ENCODE assay signal across 9 cellular contexts in genomic region chr9:78234810-78235209, GRCh38. TPM values are rescaled to one million over a fixed set of nuclear protein-coding genes. Genes with fewer than 3 reads are reported as not detected.
DNase-seq lines count a peak whose midpoint lies in the region; ATAC-seq and TF ChIP-seq lines count a peak whose summit lies in the region.
"Had no signal": no experiment of that assay in that cellular context is flagged by ENCODE, and none has a peak within 500 bp of the region (broad histone marks: within the 10 kb centered on the region; RNA-seq: fewer than 3 reads in every experiment).

No MANE protein-coding gene starts in this region.

- H3K36me3 ChIP-seq in BJ (ENCODE audit: control insufficient read depth, insufficient read depth, low read length) (no peaks in the 10 kb centered on the region), Karpas-422 (ENCODE audit: insufficient read depth, low read length) (no peaks in the 10 kb centered on the region)

- H3K4me2 ChIP-seq in Karpas-422 (ENCODE audit: low read depth, low read length, poor library complexity, severe bottlenecking) = peak overlapping the region; percentile 83

- no peaks in the 10 kb centered on the region for H3K9me3 ChIP-seq in Karpas-422 (ENCODE audit: low read length)

- no peaks in the 10 kb centered on the region for H3K27me3 Mint-ChIP-seq in natural killer cell treated with Interleukin-12 subunit alpha and Interleukin-12 subunit beta and Interleukin-15 and Interleukin-18, amount 100 ng/mL, for 72 hours

- POLR2A ChIA-PET in BJ (lab: Charles Lee) = interaction anchor here (0.5 kb wide), 1 partner anchor 870 kb away, joined by 3 read pairs; no protein-coding TSS in a partner anchor

- no peaks in the 10 kb centered on the region for H4K20me1 ChIP-seq in Karpas-422 (ENCODE audit: insufficient read depth, low read depth, low read length)

- no peak overlapping the region for H3K27ac ChIP-seq in Karpas-422 (ENCODE audit: low read length)

- H3K4me1 ChIP-seq in Karpas-422 (ENCODE audit: low read length) = peaks cover 27% of the 10 kb centered on the region

- H3K27me3 ChIP-seq in BJ (ENCODE audit: control insufficient read depth, insufficient read depth, low read length) (no peaks in the 10 kb centered on the region), Karpas-422 (ENCODE audit: low read length) (no peaks in the 10 kb centered on the region)

- H3K4me1 Mint-ChIP-seq in natural killer cell treated with Interleukin-12 subunit alpha and Interleukin-12 subunit beta and Interleukin-15 and Interleukin-18, amount 100 ng/mL, for 72 hours (ENCODE audit: low read depth in 2 of 2) = peaks cover 29 to 30% of the 10 kb centered on the region in 2 donors

- H3K27ac Mint-ChIP-seq in natural killer cell treated with Interleukin-12 subunit alpha and Interleukin-12 subunit beta and Interleukin-15 and Interleukin-18, amount 100 ng/mL, for 72 hours = peak overlapping the region; percentile 1 to 93

- DNase-seq in BJ (ENCODE audit: low read depth) (peak; percentile 31), Karpas-422 (no peak), dedifferentiated amniotic fluid mesenchymal stem cell (ENCODE audit: extremely low spot score) (peak; percentile 42), COLO668 (lab: John Stamatoyannopoulos, UW; ENCODE audit: unreplicated experiment) (no peak), DMS79 treated with DMSO at 0.1 percent for 48 hours (lab: John Stamatoyannopoulos, UW) (no peak)
- no peak for DNase-seq in natural killer cell treated with Interleukin-12 subunit alpha and Interleukin-12 subunit beta and Interleukin-15 and Interleukin-18, amount 100 ng/mL, for 72 hours (ENCODE audit: low spot score)
- DNase-seq: NCI-H1048 had no signal

- ATAC-seq in natural killer cell treated with Interleukin-12 subunit alpha and Interleukin-12 subunit beta and Interleukin-15 and Interleukin-18, amount 100 ng/mL, for 72 hours = no peak
- ATAC-seq in GM21423 (IDR thresholded peaks at IDR 0.05; ENCODE audit: unreplicated experiment) (no peak), GM19463 (IDR thresholded peaks at IDR 0.05; ENCODE audit: unreplicated experiment) (no peak)

- H3K9me3 Mint-ChIP-seq in natural killer cell treated with Interleukin-12 subunit alpha and Interleukin-12 subunit beta and Interleukin-15 and Interleukin-18, amount 100 ng/mL, for 72 hours = no peaks in the 10 kb centered on the region

- no peaks in the 10 kb centered on the region for H3K9me2 ChIP-seq in Karpas-422 (replicated peaks; ENCODE audit: insufficient read depth, low read length)

- no peak overlapping the region for H3K4me3 Mint-ChIP-seq in natural killer cell treated with Interleukin-12 subunit alpha and Interleukin-12 subunit beta and Interleukin-15 and Interleukin-18, amount 100 ng/mL, for 72 hours

- H3K4me3 ChIP-seq in BJ (ENCODE audit: low read depth, low read length) (peak overlapping the region; percentile 86), Karpas-422 (ENCODE audit: low read length) (peak overlapping the region; percentile 97)

- 0 out of 2 replicates have a peak overlapping the region, but pooled peaks have one; percentile 44 for H2AFZ ChIP-seq in Karpas-422 (ENCODE audit: low read length)

- peaks cover 36% of the 10 kb centered on the region for H3K79me2 ChIP-seq in Karpas-422 (ENCODE audit: low read length)

- no peak for TF ChIP-seq CTCF in BJ (IDR thresholded peaks at IDR 0.05; ENCODE audit: insufficient read depth, low read depth, low read length)

- no peaks in the 10 kb centered on the region for H3K36me3 Mint-ChIP-seq in natural killer cell treated with Interleukin-12 subunit alpha and Interleukin-12 subunit beta and Interleukin-15 and Interleukin-18, amount 100 ng/mL, for 72 hours

- CTCF ChIA-PET in BJ (lab: Yijun Ruan, JAX) = interaction anchor here (0.9 kb wide), 1 partner anchor 19 kb away, joined by 3 read pairs; no protein-coding TSS in a partner anchor

- H3K9ac ChIP-seq in Karpas-422 (ENCODE audit: low read length) = peak overlapping the region; percentile 90

RNA-seq across cellular contexts. Expression of gene CEP78, which starts 1.1 kb away (rescaled TPM):
- 4.5 and 9.7 TPM in 2 replicates for polyA plus RNA-seq in BJ (2011; rRNA removed)
- polyA minus RNA-seq in BJ (2011; rRNA and poly(A)+ RNA removed) = 4.0 and 4.1 TPM in 2 replicates
- total RNA-seq in Karpas-422 (2014; rRNA removed; shearing (Covaris generic); ENCODE audit: low replicate concordance) = 29.4 and 38.2 TPM in 2 replicates
- total RNA-seq in natural killer cell treated with Interleukin-12 subunit alpha and Interleukin-12 subunit beta and Interleukin-15 and Interleukin-18, amount 100 ng/mL, for 72 hours = 10 to 100 TPM; 39.8 to 56.4 TPM

Comparison
In these comparisons a context has a peak if more than half of its experiments do, and no peak if none do; other contexts are left out.
1. DNase-seq: peak in BJ (single experiment) and dedifferentiated amniotic fluid mesenchymal stem cell (single experiment); none in Karpas-422 (single experiment), natural killer cell treated with Interleukin-12 subunit alpha and Interleukin-12 subunit beta and Interleukin-15 and Interleukin-18, amount 100 ng/mL, for 72 hours (single experiment), COLO668 (single experiment) and DMS79 treated with DMSO at 0.1 percent for 48 hours (single experiment).